Comparison of ENCODE assay signal across 1 cellular context in the genomic region with DNA sequence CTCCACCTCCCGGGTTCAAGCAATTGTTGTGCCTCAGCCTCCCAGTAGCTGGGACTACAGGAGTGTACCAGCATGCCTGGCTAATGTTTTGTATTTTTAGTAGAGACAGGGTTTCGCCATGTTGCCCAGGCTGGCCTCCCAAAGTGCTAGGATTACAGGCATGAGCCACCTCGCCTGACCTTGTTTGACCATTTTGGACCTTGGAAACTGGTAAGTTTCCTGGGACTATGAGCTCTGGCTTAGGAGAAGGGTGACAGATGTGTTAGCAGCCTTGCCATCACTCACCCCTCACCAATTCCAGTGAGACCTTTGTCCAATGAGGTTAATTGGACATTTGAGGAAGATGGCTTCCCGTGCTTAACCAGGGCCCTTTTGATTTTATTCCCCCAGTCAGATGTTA.
TF ChIP-seq lines count a peak whose summit lies in the region.

No MANE protein-coding gene starts in this region.

TF ChIP-seq in liver, 16 proteins besides CTCF, POLR2A, EP300 and RAD21 (continued from another document):
- TF ChIP-seq, protein P1, sequence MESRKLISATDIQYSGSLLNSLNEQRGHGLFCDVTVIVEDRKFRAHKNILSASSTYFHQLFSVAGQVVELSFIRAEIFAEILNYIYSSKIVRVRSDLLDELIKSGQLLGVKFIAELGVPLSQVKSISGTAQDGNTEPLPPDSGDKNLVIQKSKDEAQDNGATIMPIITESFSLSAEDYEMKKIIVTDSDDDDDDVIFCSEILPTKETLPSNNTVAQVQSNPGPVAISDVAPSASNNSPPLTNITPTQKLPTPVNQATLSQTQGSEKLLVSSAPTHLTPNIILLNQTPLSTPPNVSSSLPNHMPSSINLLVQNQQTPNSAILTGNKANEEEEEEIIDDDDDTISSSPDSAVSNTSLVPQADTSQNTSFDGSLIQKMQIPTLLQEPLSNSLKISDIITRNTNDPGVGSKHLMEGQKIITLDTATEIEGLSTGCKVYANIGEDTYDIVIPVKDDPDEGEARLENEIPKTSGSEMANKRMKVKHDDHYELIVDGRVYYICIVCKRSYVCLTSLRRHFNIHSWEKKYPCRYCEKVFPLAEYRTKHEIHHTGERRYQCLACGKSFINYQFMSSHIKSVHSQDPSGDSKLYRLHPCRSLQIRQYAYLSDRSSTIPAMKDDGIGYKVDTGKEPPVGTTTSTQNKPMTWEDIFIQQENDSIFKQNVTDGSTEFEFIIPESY (IDR thresholded peaks at IDR 0.05): no peak
- TF ChIP-seq FOXA2 (IDR thresholded peaks at IDR 0.05) (no peak), NR2F2 (IDR thresholded peaks at IDR 0.05) (peak; percentile 3), GABPA (IDR thresholded peaks at IDR 0.05 in 1 of 2, conservative IDR thresholded peaks at IDR 0.05 in 1 of 2) (no peak), JUND (IDR thresholded peaks at IDR 0.05) (no peak), HNF4A (conservative IDR thresholded peaks at IDR 0.05) (peak; percentile 92 to 93), TAF1 (conservative IDR thresholded peaks at IDR 0.05) (no peak)
- TF ChIP-seq, protein P2, sequence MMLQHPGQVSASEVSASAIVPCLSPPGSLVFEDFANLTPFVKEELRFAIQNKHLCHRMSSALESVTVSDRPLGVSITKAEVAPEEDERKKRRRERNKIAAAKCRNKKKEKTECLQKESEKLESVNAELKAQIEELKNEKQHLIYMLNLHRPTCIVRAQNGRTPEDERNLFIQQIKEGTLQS (IDR thresholded peaks at IDR 0.05): peak; percentile 30
